ENCODE assay signal across 10 cellular contexts in genomic region chr2:91442246-91442905, GRCh38.
DNase-seq lines count a peak whose midpoint lies in the region; ATAC-seq and TF ChIP-seq lines count a peak whose summit lies in the region.
"Had no signal": no experiment of that assay in that cellular context is flagged by ENCODE, and none has a peak within 500 bp of the region (broad histone marks: within the 10 kb centered on the region; RNA-seq: fewer than 3 reads in every experiment).

No MANE protein-coding gene starts in this region.

- H4K91ac ChIP-seq in trophoblast cell (ENCODE audit: low read depth, low read length): no peak overlapping the region

- H3K36me3 ChIP-seq in CD4-positive, CD25-positive, alpha-beta regulatory T cell (ENCODE audit: control insufficient read depth, insufficient read depth, low read length): no peaks in the 10 kb centered on the region
- H3K36me3 ChIP-seq in esophagus squamous epithelium: no peaks in the 10 kb centered on the region
- no peaks in the 10 kb centered on the region for H3K36me3 ChIP-seq in trophoblast cell (ENCODE audit: control insufficient read depth in 1 of 2, insufficient read depth in 2 of 2, low read length in 2 of 2)

- no peak overlapping the region for H2BK120ac ChIP-seq in trophoblast cell (ENCODE audit: insufficient read depth, low read length, poor library complexity)

- no peaks in the 10 kb centered on the region for H3K9me3 ChIP-seq in CD4-positive, CD25-positive, alpha-beta regulatory T cell (ENCODE audit: control insufficient read depth in 2 of 2, low read length in 2 of 2)
- H3K9me3 ChIP-seq in esophagus squamous epithelium (peaks cover 0 to 6% (median 0%) of the 10 kb centered on the region in 3 donors), trophoblast cell (ENCODE audit: insufficient read depth, low read depth, low read length) (peaks cover 13% of the 10 kb centered on the region)

- no peak for TF ChIP-seq POLR2A in esophagus squamous epithelium (IDR thresholded peaks at IDR 0.05)

- no peak overlapping the region for H4K12ac ChIP-seq in trophoblast cell (ENCODE audit: low read depth, low read length)

- H3K4me3 Mint-ChIP-seq in CD4-positive, CD25-positive, alpha-beta regulatory T cell: peak overlapping the region in 2 of 4 donors; percentile 15 to 28
- H3K4me3 Mint-ChIP-seq in IgD-negative memory B cell: peak overlapping the region in 3 of 4 donors; percentile 52 to 89 (median 85)

- DNase-seq in CD4-positive, CD25-positive, alpha-beta regulatory T cell: peak in 2 of 3 donors; percentile 10 to 11
- DNase-seq in esophagus squamous epithelium (lab: John Stamatoyannopoulos, UW) (no peak), trophoblast cell (peak; percentile 13 to 35), hepatic stellate cell (ENCODE audit: low spot score) (no peak), hippocampal formation (lab: John Stamatoyannopoulos, UW) (no peak)
- DNase-seq: NCI-H1436 had no signal

- H3K18ac ChIP-seq in trophoblast cell (ENCODE audit: low read length): no peak overlapping the region

- 14 to 17% methylated on average over 76 to 82 of the region's 82 CpGs for WGBS in esophagus squamous epithelium, 2 donors
- no CpG with 5 or more reads among the region's 82 CpGs for WGBS in trophoblast cell (ENCODE audit: extremely low coverage, insufficient coverage, insufficient read length)

- H3K27me3 ChIP-seq in CD4-positive, CD25-positive, alpha-beta regulatory T cell (ENCODE audit: control insufficient read depth, insufficient read depth, low read length): peaks cover 3% of the 10 kb centered on the region
- H3K27me3 ChIP-seq in esophagus squamous epithelium: peaks cover 12 to 52% (median 16%) of the 10 kb centered on the region in 4 donors
- H3K27me3 ChIP-seq in trophoblast cell (ENCODE audit: insufficient read depth, low read length): peaks cover 16% of the 10 kb centered on the region

- intact Hi-C loops in esophagus squamous epithelium (cut with DNase I): no loop called here

- no peak overlapping the region for H2AFZ ChIP-seq in trophoblast cell (ENCODE audit: insufficient read depth, low read length, poor library complexity)

- H3K14ac ChIP-seq in trophoblast cell (ENCODE audit: low read length): no peak overlapping the region

- peaks cover 25% of the 10 kb centered on the region for H3K27me3 Mint-ChIP-seq in CD4-positive, CD25-positive, alpha-beta regulatory T cell
- peaks cover 21% of the 10 kb centered on the region for H3K27me3 Mint-ChIP-seq in IgD-negative memory B cell

- H4K8ac ChIP-seq in trophoblast cell (ENCODE audit: low read depth, low read length): no peak overlapping the region

- H3K4me3 ChIP-seq in CD4-positive, CD25-positive, alpha-beta regulatory T cell (ENCODE audit: low read depth, low read length): no peak overlapping the region
- H3K4me3 ChIP-seq in esophagus squamous epithelium (peak overlapping the region in 3 of 4 donors; percentile 27 to 49 (median 33)), trophoblast cell (ENCODE audit: low read depth, low read length) (no peak overlapping the region)

- peak overlapping the region; percentile 45 for H3K4me2 ChIP-seq in trophoblast cell (ENCODE audit: low read length)

- H2BK5ac ChIP-seq in trophoblast cell (ENCODE audit: low read depth, low read length, poor library complexity): no peak overlapping the region

- no peak overlapping the region for H3K9ac ChIP-seq in trophoblast cell (ENCODE audit: low read length)

- no peak overlapping the region for H3K23ac ChIP-seq in trophoblast cell (ENCODE audit: low read length)

- H3K4ac ChIP-seq in trophoblast cell (ENCODE audit: low read depth, low read length): no peak overlapping the region

- H3K79me2 ChIP-seq in trophoblast cell (ENCODE audit: control insufficient read depth, insufficient read depth, low read length, poor library complexity): no peaks in the 10 kb centered on the region

- no peak overlapping the region for H2AK5ac ChIP-seq in trophoblast cell (ENCODE audit: low read length)

- no peak overlapping the region for H2BK12ac ChIP-seq in trophoblast cell (ENCODE audit: low read length)

- H3K27ac ChIP-seq in CD4-positive, CD25-positive, alpha-beta regulatory T cell (ENCODE audit: insufficient read depth, low read length, poor library complexity, severe bottlenecking): no peak overlapping the region
- H3K27ac ChIP-seq in esophagus squamous epithelium: no peak overlapping the region
- H3K27ac ChIP-seq in trophoblast cell (ENCODE audit: low read depth, low read length): no peak overlapping the region

- H3K9me3 Mint-ChIP-seq in CD4-positive, CD25-positive, alpha-beta regulatory T cell: peaks cover 0 to 7% (median 2%) of the 10 kb centered on the region in 7 donors
- H3K9me3 Mint-ChIP-seq in IgD-negative memory B cell: peaks cover 3 to 6% (median 5%) of the 10 kb centered on the region in 3 donors

- no peak for TF ChIP-seq CTCF in esophagus squamous epithelium (IDR thresholded peaks at IDR 0.05)

- ATAC-seq in CD4-positive, CD25-positive, alpha-beta regulatory T cell (ENCODE audit: low read depth in 2 of 2): no peak
- ATAC-seq in GM21737 (IDR thresholded peaks at IDR 0.05; ENCODE audit: unreplicated experiment) (no peak), GM19035 (IDR thresholded peaks at IDR 0.05; ENCODE audit: unreplicated experiment) (no peak)
- ATAC-seq: naive thymus-derived CD8-positive, alpha-beta T cell had no signal

- no peaks in the 10 kb centered on the region for H3K79me1 ChIP-seq in trophoblast cell (ENCODE audit: low read length)

- no peak overlapping the region for H3K27ac Mint-ChIP-seq in CD4-positive, CD25-positive, alpha-beta regulatory T cell
- peak overlapping the region in 1 of 3 donors; percentile 73 for H3K27ac Mint-ChIP-seq in IgD-negative memory B cell
- H3K27ac Mint-ChIP-seq: naive thymus-derived CD8-positive, alpha-beta T cell had no signal

- H3K4me1 ChIP-seq in CD4-positive, CD25-positive, alpha-beta regulatory T cell (ENCODE audit: control insufficient read depth, insufficient read depth, low read length, poor library complexity, severe bottlenecking): peaks cover 10% of the 10 kb centered on the region
- H3K4me1 ChIP-seq in esophagus squamous epithelium (peaks cover 10 to 15% (median 12%) of the 10 kb centered on the region in 3 donors), trophoblast cell (ENCODE audit: control insufficient read depth in 1 of 2, insufficient read depth in 2 of 2, low read length in 2 of 2) (no peaks in the 10 kb centered on the region)

- H3K4me1 Mint-ChIP-seq in CD4-positive, CD25-positive, alpha-beta regulatory T cell: peaks cover 0 to 8% (median under 1%) of the 10 kb centered on the region in 4 donors
- peaks cover 0 to 1% (median 0%) of the 10 kb centered on the region in 3 donors for H3K4me1 Mint-ChIP-seq in IgD-negative memory B cell

- peaks cover 6% of the 10 kb centered on the region for H3K36me3 Mint-ChIP-seq in CD4-positive, CD25-positive, alpha-beta regulatory T cell
- no peaks in the 10 kb centered on the region for H3K36me3 Mint-ChIP-seq in IgD-negative memory B cell

Comparison
In these comparisons a context has a peak if more than half of its experiments do, and no peak if none do; other contexts are left out.
1. DNase-seq: peak in CD4-positive, CD25-positive, alpha-beta regulatory T cell (2 of 3) and trophoblast cell (2 of 2); none in esophagus squamous epithelium (single experiment), hepatic stellate cell (single experiment) and hippocampal formation (0 of 2).
2. H3K4me3 ChIP-seq: peak in esophagus squamous epithelium (3 of 4); none in CD4-positive, CD25-positive, alpha-beta regulatory T cell (single experiment) and trophoblast cell (single experiment).